9 cellular contexts compared by ENCODE assay signal in genomic region chr22:39175127-39176066, GRCh38. TPM values are rescaled to one million over a fixed set of nuclear protein-coding genes. Genes with fewer than 3 reads are reported as not detected.
DNase-seq lines count a peak whose midpoint lies in the region; ATAC-seq and TF ChIP-seq lines count a peak whose summit lies in the region.
"Had no signal": no experiment of that assay in that cellular context is flagged by ENCODE, and none has a peak within 500 bp of the region (broad histone marks: within the 10 kb centered on the region; RNA-seq: fewer than 3 reads in every experiment).

No MANE protein-coding gene starts in this region.

- POLR2A ChIA-PET in activated CD8-positive, alpha-beta T cell treated with anti-CD3 and anti-CD28 coated beads for 36 hours (lab: Charles Lee) = interaction anchor here (1.2 to 2.9 kb wide), 4 partner anchors 28 to 144 kb away, joined by 3 to 21 read pairs (median 4); partner anchors contain the start of gene RPL3

- H3K4me1 ChIP-seq in sigmoid colon = peaks cover 0 to 50% (median 44%) of the 10 kb centered on the region in 4 donors

- no peaks in the 10 kb centered on the region for H3K36me3 ChIP-seq in sigmoid colon

- CTCF ChIA-PET in activated CD8-positive, alpha-beta T cell treated with anti-CD3 and anti-CD28 coated beads for 36 hours (lab: Charles Lee) = interaction anchor here (0.6 to 8.2 kb wide), 3 partner anchors 40 to 421 kb away, joined by 3 to 135 read pairs (median 3); no protein-coding TSS in a partner anchor

- 66 to 84% methylated on average over 22 of the region's 22 CpGs for WGBS in sigmoid colon, 2 donors

- H3K27ac Mint-ChIP-seq in activated CD8-positive, alpha-beta T cell treated with anti-CD3 and anti-CD28 coated beads for 36 hours = peak overlapping the region; percentile 77

- no peak overlapping the region for H3K4me3 Mint-ChIP-seq in activated CD8-positive, alpha-beta T cell treated with anti-CD3 and anti-CD28 coated beads for 36 hours

- no peaks in the 10 kb centered on the region for H3K27me3 Mint-ChIP-seq in activated CD8-positive, alpha-beta T cell treated with anti-CD3 and anti-CD28 coated beads for 36 hours

- no peaks in the 10 kb centered on the region for H3K27me3 ChIP-seq in sigmoid colon

- no peak for TF ChIP-seq POLR2A in sigmoid colon (IDR thresholded peaks at IDR 0.05)

- H3K9me3 ChIP-seq in sigmoid colon = no peaks in the 10 kb centered on the region

- peak; percentile 65 for DNase-seq in ELF-1 (ENCODE audit: low read depth, low spot score)
- no peak for DNase-seq in activated CD8-positive, alpha-beta T cell treated with anti-CD3 and anti-CD28 coated beads for 36 hours
- DNase-seq in islet precursor cell = peak; percentile 79
- DNase-seq in sigmoid colon = no peak
- DNase-seq in activated T-cell treated with anti-CD3 and anti-CD28 coated beads, Interleukin-2, amount 50 U/mL, for 48 hours = no peak
- no peak for DNase-seq in DMS 273 (lab: John Stamatoyannopoulos, UW; ENCODE audit: unreplicated experiment)

- TF ChIP-seq EP300 in sigmoid colon (IDR thresholded peaks at IDR 0.05) = no peak

- H3K27ac ChIP-seq in sigmoid colon = peak overlapping the region; percentile 70 to 76 (median 73)

- no peaks in the 10 kb centered on the region for H3K9me3 Mint-ChIP-seq in activated CD8-positive, alpha-beta T cell treated with anti-CD3 and anti-CD28 coated beads for 36 hours

- H3K4me3 ChIP-seq in sigmoid colon = no peak overlapping the region

- peaks cover 54% of the 10 kb centered on the region for H3K4me1 Mint-ChIP-seq in activated CD8-positive, alpha-beta T cell treated with anti-CD3 and anti-CD28 coated beads for 36 hours (ENCODE audit: low read depth)

- TF ChIP-seq CTCF in activated CD8-positive, alpha-beta T cell treated with anti-CD3 and anti-CD28 coated beads for 36 hours (IDR thresholded peaks at IDR 0.05) = no peak
- no peak for TF ChIP-seq CTCF in sigmoid colon (IDR thresholded peaks at IDR 0.05)

- intact Hi-C loops in activated CD8-positive, alpha-beta T cell treated with anti-CD3 and anti-CD28 coated beads for 36 hours (cut with micrococcal nuclease) = no loop called here
- intact Hi-C loops in sigmoid colon (cut with DNase I) = no loop called here

- no peaks in the 10 kb centered on the region for H3K36me3 Mint-ChIP-seq in activated CD8-positive, alpha-beta T cell treated with anti-CD3 and anti-CD28 coated beads for 36 hours (ENCODE audit: low read depth)
- H3K36me3 Mint-ChIP-seq: brain had no signal

- no peak for ATAC-seq in activated CD8-positive, alpha-beta T cell treated with anti-CD3 and anti-CD28 coated beads for 36 hours
- ATAC-seq in GM19351 (IDR thresholded peaks at IDR 0.05; ENCODE audit: unreplicated experiment) (no peak), HG03354 (IDR thresholded peaks at IDR 0.05; ENCODE audit: poor library complexity, severe bottlenecking, unreplicated experiment) (no peak)

RNA-seq across cellular contexts. Expression of gene CBX7, which starts 22.9 kb away (rescaled TPM):
- 10 to 100 TPM; 23.6 to 25.0 TPM for total RNA-seq in activated CD8-positive, alpha-beta T cell treated with anti-CD3 and anti-CD28 coated beads for 36 hours
- 100 to 1,000 TPM; 108 to 166 (median 125) TPM for total RNA-seq in sigmoid colon
- 10 to 100 TPM; 10.9 to 39.0 (median 36.2) TPM for polyA plus RNA-seq in sigmoid colon

Comparison
In these comparisons a context has a peak if more than half of its experiments do, and no peak if none do; other contexts are left out.
1. DNase-seq: peak in ELF-1 (single experiment) and islet precursor cell (single experiment); none in activated CD8-positive, alpha-beta T cell treated with anti-CD3 and anti-CD28 coated beads for 36 hours (single experiment), sigmoid colon (single experiment), activated T-cell treated with anti-CD3 and anti-CD28 coated beads, Interleukin-2, amount 50 U/mL, for 48 hours (0 of 2) and DMS 273 (single experiment).
2. RNA of gene CBX7, which starts 22.9 kb away (total RNA-seq): 108 to 166 TPM in sigmoid colon; 23.6 to 25.0 TPM in activated CD8-positive, alpha-beta T cell treated with anti-CD3 and anti-CD28 coated beads for 36 hours; every median in the first group is over 4 times any median in the second.